In the genomic region with DNA sequence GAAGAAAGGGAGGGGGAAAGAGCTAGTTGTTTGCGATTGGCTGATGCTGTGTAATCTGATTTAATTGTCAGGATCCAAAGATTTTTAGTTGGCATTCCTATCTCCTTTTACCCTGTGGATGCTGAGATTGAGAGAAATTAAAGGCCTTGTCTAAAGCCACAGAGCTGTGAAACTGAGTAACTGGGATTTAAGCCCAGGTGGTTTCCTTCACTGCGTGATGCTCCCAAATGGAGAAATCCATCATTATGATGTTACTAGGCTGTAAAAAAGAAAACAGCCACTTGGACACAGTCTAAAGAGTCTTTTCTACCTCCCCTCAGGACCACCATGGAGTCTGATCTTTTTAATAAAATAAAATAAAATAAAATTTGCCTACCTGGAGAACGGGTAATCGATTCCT, we compare ENCODE assay signal across 16 cellular contexts.
"Had no signal": no experiment of that assay in that cellular context is flagged by ENCODE, and none has a peak within 500 bp of the region (broad histone marks: within the 10 kb centered on the region; RNA-seq: fewer than 3 reads in every experiment).

No MANE protein-coding gene starts in this region.

- DNase-seq: activated CD4-positive, alpha-beta T cell treated with anti-CD3 and anti-CD28 coated beads, Interleukin-2, amount 50 U/mL, for 1 hour; cerebellar nuclear complex; effector CD4-positive, alpha-beta T cell; gastrocnemius medialis; heart left ventricle; kidney glomerular epithelial cell; left ventricle myocardium superior; nucleus accumbens; posterior cingulate gyrus; stimulated activated CD4-positive, alpha-beta T cell treated with anti-CD3 and anti-CD28 coated beads, Interleukin-2, amount 100 ng/mL, for 24 hours; stimulated activated naive CD4-positive, alpha-beta T cell treated with Interleukin-2 at 50 U/mL for 16 hours; transverse colon had no signal

- H3K27me3 ChIP-seq: breast epithelium, gastrocnemius medialis, heart left ventricle, transverse colon, vagina had no signal

- H3K27ac ChIP-seq: breast epithelium, gastrocnemius medialis, heart left ventricle, transverse colon, vagina had no signal

- H3K4me1 ChIP-seq: breast epithelium, gastrocnemius medialis, transverse colon had no signal

- H3K27ac Mint-ChIP-seq: memory B cell had no signal

- H3K9me3 ChIP-seq: breast epithelium, gastrocnemius medialis, heart left ventricle, transverse colon, vagina had no signal

- H3K4me1 Mint-ChIP-seq: memory B cell had no signal

- H3K4me3 Mint-ChIP-seq: memory B cell had no signal

- H3K27me3 Mint-ChIP-seq: memory B cell had no signal

- ATAC-seq: esophagus mucosa, gastrocnemius medialis, left ventricle myocardium superior had no signal

- H3K36me3 Mint-ChIP-seq: memory B cell had no signal

- H3K36me3 ChIP-seq: breast epithelium, gastrocnemius medialis, heart left ventricle, transverse colon, vagina had no signal

- H3K4me3 ChIP-seq: breast epithelium, gastrocnemius medialis, heart left ventricle, transverse colon, vagina had no signal
